ENCODE assay signal across 27 cellular contexts in the genomic region with DNA sequence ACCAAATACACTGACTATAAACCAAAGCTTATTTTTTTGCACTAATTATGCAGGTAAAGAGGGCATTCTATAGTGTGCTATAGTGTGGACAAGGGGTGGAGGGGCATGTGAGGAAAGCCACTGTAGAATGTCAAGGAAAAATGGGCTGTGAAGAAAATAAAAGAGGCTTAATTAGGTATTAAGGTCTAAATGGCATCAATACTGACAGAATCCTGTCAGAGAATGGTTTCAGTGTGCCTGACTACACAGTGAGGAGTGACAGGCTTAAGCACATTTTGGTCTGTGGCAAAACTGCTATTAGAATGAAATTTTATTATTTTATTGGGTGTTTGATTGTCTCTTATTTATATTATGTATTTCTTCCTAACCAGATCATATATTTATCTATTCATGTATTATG.
"Had no signal": no experiment of that assay in that cellular context is flagged by ENCODE, and none has a peak within 500 bp of the region (broad histone marks: within the 10 kb centered on the region; RNA-seq: fewer than 3 reads in every experiment).

No MANE protein-coding gene starts in this region.

- H3K27me3 ChIP-seq: colonic mucosa, esophagus muscularis mucosa, esophagus squamous epithelium, foreskin keratinocyte, gastrocnemius medialis, gastroesophageal sphincter, heart left ventricle, heart right ventricle had no signal

- H3K36me3 ChIP-seq: colonic mucosa, esophagus muscularis mucosa, esophagus squamous epithelium, gastrocnemius medialis, gastroesophageal sphincter, heart left ventricle, heart right ventricle had no signal

- FAIRE-seq: colon, endometrium, endothelial cell of umbilical vein, frontal cortex had no signal

- DNase-seq: colonic mucosa; cortex of kidney; dermis blood vessel endothelial cell; dorsolateral prefrontal cortex; effector CD4-positive, alpha-beta T cell; effector CD8-positive, alpha-beta T cell; effector memory CD4-positive, alpha-beta T cell; effector memory CD8-positive, alpha-beta T cell; endodermal cell; erythroblast; esophagus squamous epithelium; foreskin fibroblast; foreskin melanocyte; gastrocnemius medialis; glutamatergic neuron; head of caudate nucleus; heart left ventricle; heart right ventricle had no signal

- H3K27ac ChIP-seq: colonic mucosa, coronary artery, dorsolateral prefrontal cortex, epithelial cell of prostate, esophagus muscularis mucosa, esophagus squamous epithelium, foreskin keratinocyte, gastrocnemius medialis, gastroesophageal sphincter, heart left ventricle, heart right ventricle had no signal

- H3K4me3 ChIP-seq: colonic mucosa, coronary artery, dorsolateral prefrontal cortex, esophagus muscularis mucosa, esophagus squamous epithelium, gastrocnemius medialis, gastroesophageal sphincter, heart left ventricle, heart right ventricle had no signal

- H3K9me3 ChIP-seq: colonic mucosa, esophagus muscularis mucosa, esophagus squamous epithelium, gastrocnemius medialis, gastroesophageal sphincter, heart left ventricle, heart right ventricle had no signal
